In the genomic region with DNA sequence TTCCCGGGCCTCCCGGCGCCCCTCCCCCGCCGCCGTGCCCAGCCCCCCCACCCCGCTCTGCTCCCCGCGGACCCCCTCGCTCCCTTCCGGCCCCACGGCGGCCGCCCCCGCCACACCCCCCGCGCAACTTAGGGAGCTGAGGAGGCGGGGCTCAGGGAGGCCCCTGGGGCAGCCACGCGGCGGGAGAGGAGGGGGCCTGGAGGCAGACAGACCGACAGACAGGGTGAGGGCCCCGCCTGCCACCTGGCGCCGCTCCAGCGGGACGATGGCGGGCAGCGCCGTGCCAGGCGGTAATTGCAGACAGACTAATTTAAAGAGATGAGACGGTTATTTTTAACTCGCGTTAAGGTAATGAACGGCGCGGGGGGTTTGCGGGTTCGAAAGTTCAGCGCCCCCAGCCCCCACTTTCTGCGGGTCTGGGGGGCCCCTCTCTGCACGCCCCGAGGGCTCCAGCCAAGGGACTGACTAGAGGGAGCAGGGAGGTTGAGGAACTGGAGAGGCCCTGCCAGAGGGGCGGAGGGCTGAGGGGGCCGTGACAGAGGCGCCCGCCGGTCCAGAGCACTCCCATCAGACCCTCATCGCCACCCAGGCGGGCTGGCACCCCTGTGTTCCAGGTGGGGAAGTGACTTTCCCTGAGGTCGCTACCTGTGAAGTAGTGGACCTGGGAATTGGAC, we compare ENCODE assay signal across 8 cellular contexts. TPM values are rescaled to one million over a fixed set of nuclear protein-coding genes. Genes with fewer than 3 reads are reported as not detected.
A peak's percentile ranks its signal among the peaks of the same experiment; 100 is the strongest.
DNase-seq lines count a peak whose midpoint lies in the region; ATAC-seq lines count a peak whose summit lies in the region.

No MANE protein-coding gene starts in this region.

- H3K4me1 ChIP-seq in iPS-18a (ENCODE audit: control insufficient read depth, low read depth, low read length): peaks cover 41% of the 10 kb centered on the region

- peaks cover 24% of the 10 kb centered on the region for H3K4me1 Mint-ChIP-seq in activated T-cell treated with anti-CD3 and anti-CD28 coated beads, Interleukin-2, amount 50 U/mL, for 72 hours (ENCODE audit: low read depth)

- no peak overlapping the region for H3K27ac ChIP-seq in iPS-18a (ENCODE audit: low read length)

- no peaks in the 10 kb centered on the region for H3K36me3 ChIP-seq in iPS-18a (ENCODE audit: control insufficient read depth, low read depth, low read length)

- H3K9me3 Mint-ChIP-seq in activated T-cell treated with anti-CD3 and anti-CD28 coated beads, Interleukin-2, amount 50 U/mL, for 72 hours: no peaks in the 10 kb centered on the region

- H3K4me3 Mint-ChIP-seq in activated T-cell treated with anti-CD3 and anti-CD28 coated beads, Interleukin-2, amount 50 U/mL, for 72 hours: peak overlapping the region; percentile 60 to 72

- H3K27me3 Mint-ChIP-seq in activated T-cell treated with anti-CD3 and anti-CD28 coated beads, Interleukin-2, amount 50 U/mL, for 72 hours (ENCODE audit: low read depth): peaks cover 40% of the 10 kb centered on the region

- no peaks in the 10 kb centered on the region for H3K36me3 Mint-ChIP-seq in activated T-cell treated with anti-CD3 and anti-CD28 coated beads, Interleukin-2, amount 50 U/mL, for 72 hours (ENCODE audit: insufficient read depth in 2 of 2)

- H3K27me3 ChIP-seq in iPS-18a (ENCODE audit: control insufficient read depth, insufficient read depth, low read length): peaks cover 63% of the 10 kb centered on the region

- H3K4me3 ChIP-seq in iPS-18a (ENCODE audit: low read length): peak overlapping the region; percentile 46

- peak; percentile 24 to 42 for ATAC-seq in activated T-cell treated with anti-CD3 and anti-CD28 coated beads, Interleukin-2, amount 50 U/mL, for 72 hours (replicated peaks in 1 of 2)
- ATAC-seq in HG02588 (IDR thresholded peaks at IDR 0.05; ENCODE audit: unreplicated experiment) (no peak), HG03135 (IDR thresholded peaks at IDR 0.05; ENCODE audit: unreplicated experiment) (no peak)

- DNase-seq in DMS 273 treated with DMSO at 0.1 percent for 48 hours (lab: John Stamatoyannopoulos, UW) (peak; percentile 100), NCI-H2029 treated with DMSO at 0.1 percent for 48 hours (lab: John Stamatoyannopoulos, UW) (peak; percentile 97), HCEC 1CT (no peak)
- DNase-seq in activated T-cell treated with anti-CD3 and anti-CD28 coated beads, Interleukin-2, amount 50 U/mL, for 72 hours: peak; percentile 23 to 48
- DNase-seq in stimulated activated naive CD4-positive, alpha-beta T cell treated with Interleukin-2 at 50 U/mL for 16 hours (lab: John Stamatoyannopoulos, UW): peak; percentile 21

- H3K27ac Mint-ChIP-seq in activated T-cell treated with anti-CD3 and anti-CD28 coated beads, Interleukin-2, amount 50 U/mL, for 72 hours: no peak overlapping the region

- no peak overlapping the region for H3K9ac ChIP-seq in iPS-18a (ENCODE audit: low read length)

- no peaks in the 10 kb centered on the region for H3K9me3 ChIP-seq in iPS-18a (ENCODE audit: control insufficient read depth, low read depth, low read length)

RNA-seq across cellular contexts. Expression of a gene that starts 5.3 kb away (rescaled TPM):
- total RNA-seq in activated T-cell treated with anti-CD3 and anti-CD28 coated beads, Interleukin-2, amount 50 U/mL, for 72 hours: under 1 TPM; 0.19 to 0.21 TPM

Comparison
In these comparisons a context has a peak if more than half of its experiments do, and no peak if none do; other contexts are left out.
1. ATAC-seq: peak in activated T-cell treated with anti-CD3 and anti-CD28 coated beads, Interleukin-2, amount 50 U/mL, for 72 hours (2 of 2); none in HG02588 (single experiment) and HG03135 (single experiment).